9 cellular contexts compared by ENCODE assay signal in genomic region chr5:133754575-133755169, GRCh38.
DNase-seq lines count a peak whose midpoint lies in the region; ATAC-seq and TF ChIP-seq lines count a peak whose summit lies in the region.
"Had no signal": no experiment of that assay in that cellular context is flagged by ENCODE, and none has a peak within 500 bp of the region (broad histone marks: within the 10 kb centered on the region; RNA-seq: fewer than 3 reads in every experiment).

No MANE protein-coding gene starts in this region.

- TF ChIP-seq CTCF in activated B cell treated with CpG ODN at 0.5 μM for 24 hours (IDR thresholded peaks at IDR 0.05) (no peak), heart right ventricle (IDR thresholded peaks at IDR 0.05) (peak in 8 of 9 donors; percentile 17 to 66 (median 60))

- 24 to 26% methylated on average over 5 of the region's 5 CpGs for WGBS in heart right ventricle, 2 donors

- H3K9me3 Mint-ChIP-seq in activated B cell treated with CpG ODN at 0.5 μM for 24 hours (no peaks in the 10 kb centered on the region), immature natural killer cell (no peaks in the 10 kb centered on the region)

- DNase-seq in NCI-H1694 treated with DMSO at 0.1 percent for 48 hours (lab: John Stamatoyannopoulos, UW) (peak; percentile 9), NCI-H1694 (lab: John Stamatoyannopoulos, UW) (no peak), HK-2 (ENCODE audit: unreplicated experiment) (peak; percentile 8), activated B cell treated with CpG ODN at 0.5 μM for 24 hours (no peak), heart right ventricle (no peak), posterior vena cava (ENCODE audit: low spot score) (no peak), immature natural killer cell (no peak)
- peak; percentile 22 to 38 for DNase-seq in stimulated activated CD4-positive, alpha-beta T cell treated with anti-CD3 and anti-CD28 coated beads, Interleukin-2, amount 100 ng/mL, for 24 hours

- H3K27me3 Mint-ChIP-seq in activated B cell treated with CpG ODN at 0.5 μM for 24 hours = peaks cover 12% of the 10 kb centered on the region
- peaks cover 0 to 15% (median 6%) of the 10 kb centered on the region in 3 donors for H3K27me3 Mint-ChIP-seq in immature natural killer cell (ENCODE audit: low read depth in 3 of 3)

- H3K4me1 Mint-ChIP-seq in activated B cell treated with CpG ODN at 0.5 μM for 24 hours = no peaks in the 10 kb centered on the region
- H3K4me1 Mint-ChIP-seq in immature natural killer cell = no peaks in the 10 kb centered on the region

- H3K36me3 ChIP-seq in heart right ventricle = no peaks in the 10 kb centered on the region
- H3K36me3 ChIP-seq: BLaER1 treated with 17β-estradiol and CSF1 and Interleukin-3, amounts not matched to agents 10 nM and 100 nM had no signal

- H3K4me1 ChIP-seq in heart right ventricle = no peaks in the 10 kb centered on the region

- CTCF ChIA-PET in activated B cell treated with CpG ODN at 0.5 μM for 24 hours (lab: Charles Lee) = interaction anchor here (1.7 to 3.1 kb wide), 4 partner anchors 92 to 389 kb away, joined by 3 to 14 read pairs (median 7); no protein-coding TSS in a partner anchor

- H3K27ac ChIP-seq in heart right ventricle = no peak overlapping the region
- H3K27ac ChIP-seq: BLaER1 treated with 17β-estradiol and CSF1 and Interleukin-3, amounts not matched to agents 10 nM and 100 nM had no signal

- ATAC-seq in activated B cell treated with CpG ODN at 0.5 μM for 24 hours (ENCODE audit: low read depth) (peak; percentile 34), heart right ventricle (peak in 2 of 8 donors; percentile 51 to 59)

- H3K27me3 ChIP-seq in heart right ventricle = peaks cover 0 to 36% (median 23%) of the 10 kb centered on the region in 7 donors
- H3K27me3 ChIP-seq: BLaER1 treated with 17β-estradiol and CSF1 and Interleukin-3, amounts not matched to agents 10 nM and 100 nM had no signal

- H3K36me3 Mint-ChIP-seq in activated B cell treated with CpG ODN at 0.5 μM for 24 hours (ENCODE audit: low read depth) = no peaks in the 10 kb centered on the region
- H3K36me3 Mint-ChIP-seq in immature natural killer cell = no peaks in the 10 kb centered on the region

- H3K27ac Mint-ChIP-seq in activated B cell treated with CpG ODN at 0.5 μM for 24 hours = no peak overlapping the region
- H3K27ac Mint-ChIP-seq in immature natural killer cell = no peak overlapping the region

- POLR2A ChIA-PET in activated B cell treated with CpG ODN at 0.5 μM for 24 hours (lab: Charles Lee) = no interaction called here

- intact Hi-C loops in activated B cell treated with CpG ODN at 0.5 μM for 24 hours (cut with micrococcal nuclease) = loop anchor here (1.0 kb wide), 3 partner anchors 115 to 226 kb away; no protein-coding TSS in a partner anchor
- intact Hi-C loops in heart right ventricle (cut with DNase I) = loop anchor here in 8 of 10 donors (2.0 to 10.0 kb wide), 4 partner anchors 110 to 180 kb away; no protein-coding TSS in a partner anchor
- intact Hi-C loops in posterior vena cava (cut with DNase I) = no loop called here

- no peak overlapping the region for H3K4me3 ChIP-seq in heart right ventricle
- H3K4me3 ChIP-seq: BLaER1 treated with 17β-estradiol and CSF1 and Interleukin-3, amounts not matched to agents 10 nM and 100 nM had no signal

- H3K4me3 Mint-ChIP-seq in activated B cell treated with CpG ODN at 0.5 μM for 24 hours (no peak overlapping the region), immature natural killer cell (no peak overlapping the region)

- no peaks in the 10 kb centered on the region for H3K9me3 ChIP-seq in heart right ventricle
- H3K9me3 ChIP-seq: BLaER1 treated with 17β-estradiol and CSF1 and Interleukin-3, amounts not matched to agents 10 nM and 100 nM had no signal

Comparison
In these comparisons a context has a peak if more than half of its experiments do, and no peak if none do; other contexts are left out.
1. DNase-seq: peak in NCI-H1694 treated with DMSO at 0.1 percent for 48 hours (single experiment), HK-2 (single experiment) and stimulated activated CD4-positive, alpha-beta T cell treated with anti-CD3 and anti-CD28 coated beads, Interleukin-2, amount 100 ng/mL, for 24 hours (2 of 2); none in NCI-H1694 (single experiment), activated B cell treated with CpG ODN at 0.5 μM for 24 hours (single experiment), heart right ventricle (0 of 2), posterior vena cava (single experiment) and immature natural killer cell (0 of 3).
2. intact Hi-C loops: an anchor here in activated B cell treated with CpG ODN at 0.5 μM for 24 hours (1.0 kb wide) and heart right ventricle (2.0 to 10.0 kb wide); none called in posterior vena cava.